ENCODE assay signal across 8 cellular contexts in the genomic region with DNA sequence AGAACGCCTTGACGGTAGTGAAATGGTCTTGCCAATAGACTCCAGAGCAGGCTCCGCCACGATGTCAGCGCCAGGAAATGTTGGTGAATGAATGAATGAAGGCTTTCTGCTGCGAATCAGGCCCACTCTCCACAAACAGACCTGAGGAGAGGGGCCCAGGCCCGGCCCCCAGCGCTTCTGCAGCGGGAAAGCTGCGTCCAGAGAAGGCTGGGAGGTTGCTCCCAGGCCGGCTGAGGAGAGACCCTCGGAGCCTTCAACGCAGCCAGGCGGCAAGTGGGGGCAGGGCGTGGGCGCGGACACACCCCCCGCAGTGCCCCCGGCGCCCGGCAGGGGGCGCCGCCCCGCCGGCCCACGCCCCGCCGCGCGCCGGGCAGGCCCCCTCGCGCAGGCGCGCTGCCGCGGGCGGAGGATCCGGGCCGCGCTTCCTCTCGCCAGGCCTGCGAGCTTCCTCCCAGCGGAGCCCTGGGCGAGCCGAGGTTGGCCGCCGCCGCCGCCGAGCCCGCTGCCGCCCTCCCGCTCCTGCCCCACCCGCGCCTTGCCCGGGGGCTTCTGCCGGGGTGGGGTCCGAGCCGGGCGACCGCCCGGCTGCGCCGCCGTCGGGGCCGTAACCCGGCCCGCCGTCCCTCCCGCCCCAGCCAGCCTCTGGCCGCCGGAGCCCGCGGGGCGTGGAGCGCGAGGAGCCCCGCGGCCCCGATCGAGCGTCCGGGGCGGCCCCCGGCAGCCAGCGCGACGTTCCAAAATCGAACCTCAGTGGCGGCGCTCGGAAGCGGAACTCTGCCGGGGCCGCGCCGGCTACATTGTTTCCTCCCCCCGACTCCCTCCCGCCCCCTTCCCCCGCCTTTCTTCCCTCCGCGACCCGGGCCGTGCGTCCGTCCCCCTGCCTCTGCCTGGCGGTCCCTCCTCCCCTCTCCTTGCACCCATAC. TPM values are rescaled to one million over a fixed set of nuclear protein-coding genes. Genes with fewer than 3 reads are reported as not detected.
DNase-seq lines count a peak whose midpoint lies in the region; ATAC-seq and TF ChIP-seq lines count a peak whose summit lies in the region.

A gene (plus strand): TSS at position 408 of the 923 bp plus-strand sequence. CDS start 16,218 bp downstream, outside the sequence.

- no peaks in the 10 kb centered on the region for H3K36me3 ChIP-seq in hepatocyte (replicated peaks; ENCODE audit: insufficient read depth, low read depth)

- H3K9me3 ChIP-seq in hepatocyte (ENCODE audit: low read depth), result no peaks in the 10 kb centered on the region

- H3K79me2 ChIP-seq in hepatocyte, result peaks cover 52% of the 10 kb centered on the region

- peak; percentile 18 for ATAC-seq in GM21367 (IDR thresholded peaks at IDR 0.05; ENCODE audit: unreplicated experiment)
- no peak for ATAC-seq in GM18858 (IDR thresholded peaks at IDR 0.05; ENCODE audit: unreplicated experiment)

- H3K27me3 ChIP-seq in hepatocyte, result no peaks in the 10 kb centered on the region

- H3K27ac ChIP-seq in hepatocyte, result peak within 1 kb of the TSS; percentile 60

- no peaks in the 10 kb centered on the region for H3K9me2 ChIP-seq in hepatocyte (replicated peaks; ENCODE audit: insufficient read depth)

- H4K20me1 ChIP-seq in hepatocyte (ENCODE audit: insufficient read depth, poor library complexity, severe bottlenecking), result peaks cover 40% of the 10 kb centered on the region

- H3K4me3 ChIP-seq in hepatocyte, result peak within 1 kb of the TSS; percentile 99

- H3K4me1 ChIP-seq in hepatocyte (ENCODE audit: insufficient read depth), result peaks cover 44% of the 10 kb centered on the region

- H2AFZ ChIP-seq in hepatocyte, result peak within 1 kb of the TSS; percentile 83

- peak within 1 kb of the TSS; percentile 99 for H3K4me2 ChIP-seq in hepatocyte

- under 1% methylated on average over 20 of the region's 109 CpGs for WGBS in hepatocyte (ENCODE audit: low lambda C conversion rate, missing lambda C conversion rate)

- DNase-seq in COR-L47 (lab: John Stamatoyannopoulos, UW) (peak; percentile 46), T-helper 22 cell (ENCODE audit: low read depth) (peak; percentile 68), astrocyte of the hippocampus (ENCODE audit: low read depth, low spot score) (peak; percentile 90), hepatocyte (ENCODE audit: low spot score) (peak; percentile 92), retina (peak; percentile 91)

- TF ChIP-seq CTCF in LNCAP (IDR thresholded peaks at IDR 0.05) (peak; percentile 91), hepatocyte (IDR thresholded peaks at IDR 0.05; ENCODE audit: poor library complexity) (peak; percentile 47)

RNA-seq across cellular contexts. Expression of the gene that starts here (rescaled TPM):
- 15.8 and 16.9 TPM in 2 replicates for total RNA-seq in hepatocyte
- polyA plus RNA-seq in hepatocyte, result 19.1 and 21.8 TPM in 2 replicates
